10 cellular contexts compared by ENCODE assay signal in the genomic region with DNA sequence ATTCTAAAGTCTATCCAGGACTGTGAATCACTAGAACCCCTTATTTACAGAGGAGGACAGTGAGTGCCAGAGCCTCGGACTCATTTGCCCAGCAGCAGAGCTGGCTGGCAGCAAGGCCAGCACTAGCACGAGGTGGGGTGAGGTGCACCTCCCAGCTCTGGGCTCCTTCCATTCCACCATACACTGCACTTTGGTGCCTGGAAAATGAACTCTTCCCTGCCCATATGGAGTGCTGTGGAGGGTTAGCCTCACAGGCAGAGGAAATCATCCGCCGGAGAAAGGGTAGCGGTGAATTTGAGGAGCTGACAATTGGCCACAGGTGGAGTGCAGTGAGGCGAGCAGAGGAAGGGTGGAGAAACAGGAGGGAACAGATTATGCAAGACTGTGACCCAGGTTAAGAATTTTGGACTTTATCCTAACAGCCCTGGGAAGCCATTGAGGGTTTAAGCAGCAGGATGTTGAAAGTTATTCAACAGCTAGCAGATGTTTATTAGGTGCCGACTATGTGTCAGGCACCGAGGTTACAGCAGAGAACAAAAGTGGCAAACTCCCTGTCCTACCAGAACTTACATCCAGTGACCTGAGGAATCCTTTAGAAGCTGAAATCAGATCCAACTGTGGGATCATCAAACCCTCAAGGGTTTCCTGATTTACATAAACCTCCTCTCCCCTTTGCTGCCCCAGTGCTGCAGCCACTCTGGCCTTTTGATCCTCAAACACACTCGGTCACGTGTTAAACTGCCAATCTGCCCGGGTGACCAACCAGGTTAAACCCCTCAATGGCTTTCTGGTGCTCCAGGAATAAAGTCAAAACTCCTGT. TPM values are rescaled to one million over a fixed set of nuclear protein-coding genes. Genes with fewer than 3 reads are reported as not detected.
DNase-seq lines count a peak whose midpoint lies in the region; ATAC-seq, FAIRE-seq and TF ChIP-seq lines count a peak whose summit lies in the region.
"Had no signal": no experiment of that assay in that cellular context is flagged by ENCODE, and none has a peak within 500 bp of the region (broad histone marks: within the 10 kb centered on the region; RNA-seq: fewer than 3 reads in every experiment).

No MANE protein-coding gene starts in this region.

- peaks cover 81% of the 10 kb centered on the region for H3K4me1 Mint-ChIP-seq in activated B cell treated with CpG ODN at 0.5 μM for 24 hours

- H3K27me3 ChIP-seq in parathyroid adenoma (ENCODE audit: control insufficient read depth, insufficient read depth, low read length), result no peaks in the 10 kb centered on the region
- no peaks in the 10 kb centered on the region for H3K27me3 ChIP-seq in PC-3 (ENCODE audit: low read length)

- DNase-seq in EL (peak; percentile 24), activated B cell treated with CpG ODN at 0.5 μM for 24 hours (no peak), Right ventricle myocardium superior (no peak), nucleus accumbens (lab: John Stamatoyannopoulos, UW) (no peak), urothelium cell line (ENCODE audit: low spot score) (no peak), PC-3 (no peak)
- DNase-seq: activated naive CD4-positive, alpha-beta T cell treated with Interleukin-2 at 50 U/mL for 16 hours; stimulated activated naive CD8-positive, alpha-beta T cell treated with anti-CD3 and anti-CD28 coated beads, Interleukin-15, amount 100 ng/mL, for 72 hours had no signal

- H4K20me1 ChIP-seq in PC-3 (ENCODE audit: low read length), result peaks cover 39% of the 10 kb centered on the region

- CTCF ChIA-PET in activated B cell treated with CpG ODN at 0.5 μM for 24 hours (lab: Charles Lee) (interaction anchor here (1.1 kb wide), 1 partner anchor 12 kb away, joined by 3 read pairs; no protein-coding TSS in a partner anchor), PC-3 (lab: Charles Lee) (no interaction called here)

- ATAC-seq in activated B cell treated with CpG ODN at 0.5 μM for 24 hours (ENCODE audit: low read depth) (no peak), Right ventricle myocardium superior (ENCODE audit: poor library complexity) (peak; percentile 75), GM18505 (IDR thresholded peaks at IDR 0.05; ENCODE audit: unreplicated experiment) (no peak), PC-3 (no peak; the same call in 1 of the 2 replicates)
- ATAC-seq: stimulated activated naive CD8-positive, alpha-beta T cell treated with anti-CD3 and anti-CD28 coated beads, Interleukin-15, amount 100 ng/mL, for 72 hours had no signal

- H3K9me3 ChIP-seq in parathyroid adenoma (ENCODE audit: control insufficient read depth, low read length), result no peaks in the 10 kb centered on the region
- H3K9me3 ChIP-seq in PC-3 (ENCODE audit: low read length), result no peaks in the 10 kb centered on the region

- H3K4me1 ChIP-seq in parathyroid adenoma (peaks cover 13% of the 10 kb centered on the region), PC-3 (ENCODE audit: insufficient read depth, low read length) (peaks cover 36% of the 10 kb centered on the region)

- no peak for FAIRE-seq in urothelium cell line (lab: Jason Lieb, UNC)

- no peak overlapping the region for H3K4me3 ChIP-seq in parathyroid adenoma (ENCODE audit: low read depth, low read length)
- no peak overlapping the region for H3K4me3 ChIP-seq in PC-3 (ENCODE audit: low read length)

- no peak for TF ChIP-seq POLR2A in GM18505 (IDR thresholded peaks at IDR 0.05; ENCODE audit: borderline replicate concordance, extremely low read depth, insufficient read depth, insufficient read length)

- H3K4me2 ChIP-seq in parathyroid adenoma (ENCODE audit: low read length), result peak overlapping the region; percentile 37
- H3K4me2 ChIP-seq in PC-3 (ENCODE audit: low read length), result no peak overlapping the region

- H3K9me3 Mint-ChIP-seq in activated B cell treated with CpG ODN at 0.5 μM for 24 hours, result no peaks in the 10 kb centered on the region
- H3K9me3 Mint-ChIP-seq: stimulated activated naive CD8-positive, alpha-beta T cell treated with anti-CD3 and anti-CD28 coated beads, Interleukin-15, amount 100 ng/mL, for 72 hours had no signal

- BruUV-seq in PC-3 (replicated peaks; lab: Mats Ljungman, UMichigan), result no TSS peak

- peaks cover 48% of the 10 kb centered on the region for H3K36me3 Mint-ChIP-seq in activated B cell treated with CpG ODN at 0.5 μM for 24 hours (ENCODE audit: low read depth)

- no peaks in the 10 kb centered on the region for H3F3A ChIP-seq in PC-3 (ENCODE audit: low read length, unreplicated experiment)

- POLR2A ChIA-PET in activated B cell treated with CpG ODN at 0.5 μM for 24 hours (lab: Charles Lee) (no interaction called here), PC-3 (lab: Charles Lee; ENCODE audit: unreplicated experiment) (no interaction called here)

- H3K27ac ChIP-seq in parathyroid adenoma, result peak overlapping the region; percentile 30
- H3K27ac ChIP-seq in PC-3 (ENCODE audit: low read length), result no peak overlapping the region

- H3K27ac Mint-ChIP-seq in activated B cell treated with CpG ODN at 0.5 μM for 24 hours, result peak overlapping the region; percentile 19
- H3K27ac Mint-ChIP-seq: stimulated activated naive CD8-positive, alpha-beta T cell treated with anti-CD3 and anti-CD28 coated beads, Interleukin-15, amount 100 ng/mL, for 72 hours had no signal

- no peak overlapping the region for H3K4me3 Mint-ChIP-seq in activated B cell treated with CpG ODN at 0.5 μM for 24 hours
- H3K4me3 Mint-ChIP-seq: stimulated activated naive CD8-positive, alpha-beta T cell treated with anti-CD3 and anti-CD28 coated beads, Interleukin-15, amount 100 ng/mL, for 72 hours had no signal

- TF ChIP-seq CTCF in activated B cell treated with CpG ODN at 0.5 μM for 24 hours (IDR thresholded peaks at IDR 0.05) (no peak), parathyroid adenoma (IDR thresholded peaks at IDR 0.05) (no peak), PC-3 (conservative IDR thresholded peaks at IDR 0.05; ENCODE audit: low read depth, low read length) (no peak)

- no peaks in the 10 kb centered on the region for H3K27me3 Mint-ChIP-seq in activated B cell treated with CpG ODN at 0.5 μM for 24 hours
- H3K27me3 Mint-ChIP-seq: stimulated activated naive CD8-positive, alpha-beta T cell treated with anti-CD3 and anti-CD28 coated beads, Interleukin-15, amount 100 ng/mL, for 72 hours had no signal

- H3K9ac ChIP-seq in parathyroid adenoma, result no peak overlapping the region
- no peak overlapping the region for H3K9ac ChIP-seq in PC-3 (ENCODE audit: low read length)

- H3K79me2 ChIP-seq in parathyroid adenoma, result peaks cover 50% of the 10 kb centered on the region
- peaks cover 83% of the 10 kb centered on the region for H3K79me2 ChIP-seq in PC-3 (ENCODE audit: low read length)

- H3K36me3 ChIP-seq in parathyroid adenoma (ENCODE audit: control insufficient read depth, insufficient read depth, low read length) (no peaks in the 10 kb centered on the region), PC-3 (ENCODE audit: low read depth, low read length) (peaks cover 7% of the 10 kb centered on the region; the same call in 1 of the 2 replicates)

- no peak overlapping the region for H2AFZ ChIP-seq in parathyroid adenoma
- H2AFZ ChIP-seq in PC-3 (ENCODE audit: low read length), result no peak overlapping the region

- no peaks in the 10 kb centered on the region for H3K9me2 ChIP-seq in PC-3 (replicated peaks; ENCODE audit: low read length)

- intact Hi-C loops in activated B cell treated with CpG ODN at 0.5 μM for 24 hours (cut with micrococcal nuclease) (no loop called here), Right ventricle myocardium superior (cut with DNase I) (no loop called here), PC-3 (cut with micrococcal nuclease) (no loop called here)

RNA-seq across cellular contexts. Expression of a gene that starts 6.2 kb away (rescaled TPM):
- total RNA-seq in activated B cell treated with CpG ODN at 0.5 μM for 24 hours (72.5 and 75.7 TPM in 2 replicates), Right ventricle myocardium superior (17.8 TPM), PC-3 (2014; rRNA removed) (48.1 and 56.0 TPM in 2 replicates)

RNA-seq across cellular contexts. Expression of a gene that starts 43.7 kb away (rescaled TPM):
- total RNA-seq in activated B cell treated with CpG ODN at 0.5 μM for 24 hours, result not detected in 2 replicates
- not detected for total RNA-seq in Right ventricle myocardium superior
- not detected in 2 replicates for total RNA-seq in PC-3 (2014; rRNA removed)

RNA-seq across cellular contexts. Expression of a gene that starts 46.0 kb away (rescaled TPM):
- total RNA-seq in activated B cell treated with CpG ODN at 0.5 μM for 24 hours (not detected in 2 replicates), Right ventricle myocardium superior (not detected), PC-3 (2014; rRNA removed) (not detected in 2 replicates)
